9 cellular contexts compared by ENCODE assay signal in genomic region chr5:73299017-73299630, GRCh38.
DNase-seq lines count a peak whose midpoint lies in the region; ATAC-seq and TF ChIP-seq lines count a peak whose summit lies in the region.
"Had no signal": no experiment of that assay in that cellular context is flagged by ENCODE, and none has a peak within 500 bp of the region (broad histone marks: within the 10 kb centered on the region; RNA-seq: fewer than 3 reads in every experiment).

No MANE protein-coding gene starts in this region.

- peaks cover 45% of the 10 kb centered on the region for H3K4me1 Mint-ChIP-seq in chondrocyte (ENCODE audit: low read depth)

- peaks cover 81% of the 10 kb centered on the region for H3K27me3 ChIP-seq in BLaER1

- H3K4me3 ChIP-seq in BLaER1 = peak overlapping the region; percentile 36; the same call in 1 of the 2 replicates

- no peaks in the 10 kb centered on the region for H3K9me3 Mint-ChIP-seq in chondrocyte (ENCODE audit: low read depth)

- H3K36me3 Mint-ChIP-seq in chondrocyte (ENCODE audit: low read depth) = peaks cover 3% of the 10 kb centered on the region

- POLR2A ChIA-PET in HEK293T (lab: Yijun Ruan, JAX) = interaction anchor here (1.9 kb wide), 1 partner anchor 138 kb away, joined by 4 read pairs; no protein-coding TSS in a partner anchor

- H3K27me3 Mint-ChIP-seq in chondrocyte (ENCODE audit: low read depth) = peaks cover 56% of the 10 kb centered on the region

- no peaks in the 10 kb centered on the region for H4K20me1 ChIP-seq in BLaER1

- peak; percentile 72 for TF ChIP-seq CTCF in chondrocyte (IDR thresholded peaks at IDR 0.05)

- CTCF ChIA-PET in HEK293T (lab: Yijun Ruan, JAX) = no interaction called here

- no peak overlapping the region for H3K27ac Mint-ChIP-seq in chondrocyte (ENCODE audit: unreplicated experiment)

- no peak overlapping the region for H3K4me2 ChIP-seq in BLaER1

- H3K27ac ChIP-seq in BLaER1 = no peak overlapping the region
- H3K27ac ChIP-seq: skin epidermis had no signal

- H3K4me3 Mint-ChIP-seq in chondrocyte (ENCODE audit: unreplicated experiment) = peak overlapping the region; percentile 57

- ATAC-seq in HG02759 (IDR thresholded peaks at IDR 0.05; ENCODE audit: unreplicated experiment) (no peak), GM18873 (IDR thresholded peaks at IDR 0.05; ENCODE audit: low FRiP score, unreplicated experiment) (no peak)

- DNase-seq in HEK293T (ENCODE audit: extremely low spot score) (peak; percentile 42), chondrocyte (ENCODE audit: low spot score) (no peak), myocyte (ENCODE audit: low read depth) (peak; percentile 38), kidney glomerular epithelial cell (lab: John Stamatoyannopoulos, UW) (no peak), G401 (ENCODE audit: low spot score) (no peak)

- H3K9me3 ChIP-seq in BLaER1 = peaks cover 64% of the 10 kb centered on the region

- H3K9ac ChIP-seq in BLaER1 = no peak overlapping the region

- in situ Hi-C loops in G401 (cut with HindIII; ENCODE audit: low sequenced_read_pairs) = no loop called here

- H3K4me1 ChIP-seq in BLaER1 = no peaks in the 10 kb centered on the region

- H3K36me3 ChIP-seq in BLaER1 = no peaks in the 10 kb centered on the region

TF ChIP-seq in HEK293T, 16 proteins besides CTCF, POLR2A, EP300 and RAD21:
- TF ChIP-seq ELF4 (IDR thresholded peaks at IDR 0.05) (no peak), LEF1 (IDR thresholded peaks at IDR 0.05; ENCODE audit: borderline replicate concordance) (no peak), PKNOX1 (IDR thresholded peaks at IDR 0.05) (no peak), SUZ12 (IDR thresholded peaks at IDR 0.05) (no peak), BHLHE40 (IDR thresholded peaks at IDR 0.05; ENCODE audit: borderline replicate concordance) (no peak), FOXM1 (IDR thresholded peaks at IDR 0.05; ENCODE audit: borderline replicate concordance) (no peak), TARDBP (IDR thresholded peaks at IDR 0.05) (no peak), NFRKB (IDR thresholded peaks at IDR 0.05) (no peak), FOXK2 (IDR thresholded peaks at IDR 0.05) (no peak), SP1 (IDR thresholded peaks at IDR 0.05) (no peak), ARNT (IDR thresholded peaks at IDR 0.05) (no peak), CTBP1 (IDR thresholded peaks at IDR 0.05; ENCODE audit: borderline replicate concordance) (no peak), HDGF (IDR thresholded peaks at IDR 0.05; ENCODE audit: borderline replicate concordance) (no peak), L3MBTL2 (conservative IDR thresholded peaks at IDR 0.05) (no peak), FOXA1 (IDR thresholded peaks at IDR 0.05) (no peak), ZNF384 (IDR thresholded peaks at IDR 0.05) (no peak)

Comparison
In these comparisons a context has a peak if more than half of its experiments do, and no peak if none do; other contexts are left out.
1. DNase-seq: peak in HEK293T (single experiment) and myocyte (single experiment); none in chondrocyte (single experiment), kidney glomerular epithelial cell (single experiment) and G401 (single experiment).